In genomic region chr18:25136416-25137132, GRCh38 we compare ENCODE assay signal across 20 cellular contexts.
DNase-seq lines count a peak whose midpoint lies in the region; ATAC-seq, FAIRE-seq and TF ChIP-seq lines count a peak whose summit lies in the region.
"Had no signal": no experiment of that assay in that cellular context is flagged by ENCODE, and none has a peak within 500 bp of the region (broad histone marks: within the 10 kb centered on the region; RNA-seq: fewer than 3 reads in every experiment).

No MANE protein-coding gene starts in this region.

- H3K27me3 ChIP-seq in K562 (ENCODE audit: control insufficient read depth in 2 of 2, insufficient read depth in 2 of 2, low read length in 2 of 2), result no peaks in the 10 kb centered on the region

- no peak overlapping the region for H3K4me2 ChIP-seq in K562 (ENCODE audit: insufficient read depth, low read length)

- H3K27ac Mint-ChIP-seq in nephron, result peak overlapping the region; percentile 75 to 87 (median 82)
- no peak overlapping the region for H3K27ac Mint-ChIP-seq in activated T-cell treated with anti-CD3 and anti-CD28 coated beads, Interleukin-2, amount 50 U/mL, for 72 hours
- H3K27ac Mint-ChIP-seq: activated naive CD4-positive, alpha-beta T cell treated with anti-CD3 and anti-CD28 coated beads, Interleukin-2, amount 50 U/mL, for 72 hours; activated T-helper 1 cell treated with anti-CD3 and anti-CD28 coated beads, Interleukin-12 subunit alpha, Interleukin-12 subunit beta, Interleukin-2, Interleukin-4 antibody, amounts not matched to agents 30 ng/mL and 10 ng/mL and 1 ng/mL, durations not matched to agents 14 hours and 24 hours and 36 hours had no signal

- no peaks in the 10 kb centered on the region for H3K36me3 ChIP-seq in K562 (ENCODE audit: control insufficient read depth, insufficient read depth, low read length)
- H3K36me3 ChIP-seq in kidney (ENCODE audit: control insufficient read depth in 1 of 2, insufficient read depth in 2 of 2, low read length in 2 of 2), result no peaks in the 10 kb centered on the region
- H3K36me3 ChIP-seq: prostate gland had no signal

- H3K4me3 Mint-ChIP-seq in nephron, result peak overlapping the region in 1 of 3 experiments; percentile 4
- H3K4me3 Mint-ChIP-seq in activated T-cell treated with anti-CD3 and anti-CD28 coated beads, Interleukin-2, amount 50 U/mL, for 72 hours, result no peak overlapping the region
- H3K4me3 Mint-ChIP-seq: activated T-helper 1 cell treated with anti-CD3 and anti-CD28 coated beads, Interleukin-12 subunit alpha, Interleukin-12 subunit beta, Interleukin-2, Interleukin-4 antibody, amounts not matched to agents 30 ng/mL and 10 ng/mL and 1 ng/mL, durations not matched to agents 14 hours and 24 hours and 36 hours; neural crest cell had no signal

- no peaks in the 10 kb centered on the region for H3K27me3 Mint-ChIP-seq in nephron (ENCODE audit: low read depth)
- H3K27me3 Mint-ChIP-seq in activated T-cell treated with anti-CD3 and anti-CD28 coated beads, Interleukin-2, amount 50 U/mL, for 72 hours (ENCODE audit: low read depth), result no peaks in the 10 kb centered on the region

- H3K4me1 ChIP-seq in K562 (replicated peaks in 1 of 2; ENCODE audit: control insufficient read depth in 2 of 2, insufficient read depth in 2 of 2, low read length in 2 of 2), result no peaks in the 10 kb centered on the region
- peaks cover 7 to 9% of the 10 kb centered on the region in 2 donors for H3K4me1 ChIP-seq in kidney (ENCODE audit: control insufficient read depth in 1 of 2, insufficient read depth in 1 of 2, low read depth in 1 of 2, low read length in 2 of 2)
- H3K4me1 ChIP-seq: prostate gland had no signal

- TF ChIP-seq POLR2A in K562 (conservative IDR thresholded peaks at IDR 0.05), result no peak

- H3K36me3 Mint-ChIP-seq in nephron (ENCODE audit: low read depth), result peaks cover 12% of the 10 kb centered on the region
- no peaks in the 10 kb centered on the region for H3K36me3 Mint-ChIP-seq in activated T-cell treated with anti-CD3 and anti-CD28 coated beads, Interleukin-2, amount 50 U/mL, for 72 hours (ENCODE audit: insufficient read depth in 2 of 2)
- H3K36me3 Mint-ChIP-seq: activated naive CD4-positive, alpha-beta T cell treated with anti-CD3 and anti-CD28 coated beads, Interleukin-2, amount 50 U/mL, for 72 hours had no signal

- TF ChIP-seq RAD21 in K562 (CRISPR knock-in tag; conservative IDR thresholded peaks at IDR 0.05 in 1 of 2, IDR thresholded peaks at IDR 0.05 in 1 of 2), result no peak

- TF ChIP-seq EP300 in K562 (IDR thresholded peaks at IDR 0.05; ENCODE audit: low read length), result no peak

- intact Hi-C loops in K562 (cut with micrococcal nuclease) (no loop called here), Right ventricle myocardium superior (cut with DNase I) (no loop called here), kidney (cut with DNase I) (no loop called here)

- CTCF ChIA-PET in K562 (lab: Yijun Ruan, JAX; ENCODE audit: low intra/inter-chr PET ratio), result no interaction called here

- H3K79me2 ChIP-seq in K562 (ENCODE audit: control insufficient read depth, insufficient read depth, low read length), result no peaks in the 10 kb centered on the region

- H4K20me1 ChIP-seq in K562 (replicated peaks; ENCODE audit: control insufficient read depth, insufficient read depth, low read length), result no peaks in the 10 kb centered on the region

- no TSS peak for BruUV-seq in K562 (replicated peaks; lab: Mats Ljungman, UMichigan)

- whole genome bisulfite sequencing in K562 (ENCODE audit: insufficient coverage, low coverage, missing lambda C conversion rate), result 9% methylated on average over 9 of the region's 9 CpGs

- FAIRE-seq in K562 (lab: Jason Lieb, UNC) (no peak), kidney (lab: Jason Lieb, UNC) (no peak)
- FAIRE-seq: endometrium had no signal

- H3K27ac ChIP-seq in K562 (ENCODE audit: extremely low read depth, low read depth, low read length) (no peak overlapping the region), kidney (ENCODE audit: low read depth in 2 of 2, low read length in 2 of 2) (no peak overlapping the region)
- H3K27ac ChIP-seq: prostate gland had no signal

- no peaks in the 10 kb centered on the region for H3K9me3 ChIP-seq in K562 (replicated peaks; ENCODE audit: control insufficient read depth, insufficient read depth, low read depth, low read length)
- no peaks in the 10 kb centered on the region for H3K9me3 ChIP-seq in kidney (ENCODE audit: control insufficient read depth in 1 of 2, low read length in 2 of 2)
- H3K9me3 ChIP-seq: prostate gland had no signal

- H2AFZ ChIP-seq in K562 (ENCODE audit: low read depth, low read length), result no peak overlapping the region

- TF ChIP-seq CTCF in K562 (IDR thresholded peaks at IDR 0.05 in 2 of 3, conservative IDR thresholded peaks at IDR 0.05 in 1 of 3; ENCODE audit: insufficient read depth in 2 of 3, low read depth in 1 of 3, low read length in 3 of 3) (no peak), nephron (IDR thresholded peaks at IDR 0.05; ENCODE audit: unreplicated experiment in 3 of 3) (no peak), kidney (IDR thresholded peaks at IDR 0.05; ENCODE audit: borderline replicate concordance, extremely low read depth, insufficient read depth) (no peak)

- peaks cover 73% of the 10 kb centered on the region for H3K4me1 Mint-ChIP-seq in nephron
- H3K4me1 Mint-ChIP-seq in activated T-cell treated with anti-CD3 and anti-CD28 coated beads, Interleukin-2, amount 50 U/mL, for 72 hours (ENCODE audit: low read depth), result no peaks in the 10 kb centered on the region

- no peaks in the 10 kb centered on the region for H3K9me1 ChIP-seq in K562 (ENCODE audit: control insufficient read depth, insufficient read depth, low read length)

- ATAC-seq in K562, result peak; percentile 35; the same call in 1 of the 3 replicates
- ATAC-seq in Right ventricle myocardium superior (ENCODE audit: poor library complexity), result peak; percentile 79
- no peak for ATAC-seq in activated T-cell treated with anti-CD3 and anti-CD28 coated beads, Interleukin-2, amount 50 U/mL, for 72 hours (replicated peaks in 1 of 2)
- ATAC-seq: activated CD4-positive, CD25-positive, alpha-beta regulatory T cell treated with anti-CD3 and anti-CD28 coated beads, Interleukin-2, amount 50 U/mL, for 24 hours; activated naive CD4-positive, alpha-beta T cell treated with anti-CD3 and anti-CD28 coated beads, Interleukin-2, amount 50 U/mL, for 72 hours; HCT116 had no signal

- in situ Hi-C loops in K562 (cut with MboI), result no loop called here

- H3K4me3 ChIP-seq in K562, result no peak overlapping the region
- peak overlapping the region in 1 of 2 donors; percentile 26 for H3K4me3 ChIP-seq in kidney (ENCODE audit: low read length in 2 of 2)
- H3K4me3 ChIP-seq: coronary artery, prostate gland had no signal

- H3K9me3 Mint-ChIP-seq in nephron, result no peaks in the 10 kb centered on the region
- H3K9me3 Mint-ChIP-seq in activated T-cell treated with anti-CD3 and anti-CD28 coated beads, Interleukin-2, amount 50 U/mL, for 72 hours, result no peaks in the 10 kb centered on the region
- H3K9me3 Mint-ChIP-seq: activated T-helper 1 cell treated with anti-CD3 and anti-CD28 coated beads, Interleukin-12 subunit alpha, Interleukin-12 subunit beta, Interleukin-2, Interleukin-4 antibody, amounts not matched to agents 30 ng/mL and 10 ng/mL and 1 ng/mL, durations not matched to agents 14 hours and 24 hours and 36 hours; neural crest cell had no signal

- DNase-seq in Daoy (ENCODE audit: low read depth) (peak; percentile 7), K562 (ENCODE audit: extremely low read depth in 1 of 4, low spot score in 3 of 4) (peak in 1 of 4 experiments; percentile 16), Right ventricle myocardium superior (no peak), kidney (no peak), amygdala (lab: John Stamatoyannopoulos, UW) (no peak), cerebellar nuclear complex (lab: John Stamatoyannopoulos, UW) (no peak)
- DNase-seq in activated T-cell treated with anti-CD3 and anti-CD28 coated beads, Interleukin-2, amount 50 U/mL, for 72 hours, result no peak
- DNase-seq: DMS79, kidney glomerular epithelial cell, NCI-H1417 treated with DMSO at 0.1 percent for 48 hours, NCI-H524 had no signal

- H3K9ac ChIP-seq in K562 (ENCODE audit: insufficient read depth in 1 of 2, low read depth in 2 of 2, low read length in 2 of 2), result no peak overlapping the region
- no peak overlapping the region for H3K9ac ChIP-seq in kidney (ENCODE audit: low read length in 2 of 2)

- POLR2A ChIA-PET in K562 (lab: Yijun Ruan, JAX), result no interaction called here

TF ChIP-seq in K562, 482 proteins besides CTCF, POLR2A, EP300 and RAD21:
- TF ChIP-seq ATF3 (IDR thresholded peaks at IDR 0.05) (peak; percentile 19; the same call in 1 of the 2 replicates), ATF3 (CRISPR knock-in tag; conservative IDR thresholded peaks at IDR 0.05) (no peak), NUFIP1 (IDR thresholded peaks at IDR 0.05; ENCODE audit: partially characterized antibody) (no peak), ZKSCAN3 (CRISPR knock-in tag; IDR thresholded peaks at IDR 0.05) (no peak), JUND (IDR thresholded peaks at IDR 0.05; ENCODE audit: borderline replicate concordance, low read depth, low read length) (peak; percentile 69), JUND (tag; IDR thresholded peaks at IDR 0.05; ENCODE audit: borderline replicate concordance, low read depth, low read length) (peak; percentile 30; the same call in 1 of the 3 replicates), FOSL1 (tag; conservative IDR thresholded peaks at IDR 0.05) (peak; percentile 73), USF2 (CRISPR knock-in tag; IDR thresholded peaks at IDR 0.05) (0 out of 2 replicates have a peak, but pooled peaks have one; percentile 20), ELF2 (CRISPR knock-in tag; IDR thresholded peaks at IDR 0.05) (no peak)

Comparison
In these comparisons a context has a peak if more than half of its experiments do, and no peak if none do; other contexts are left out.
1. ATAC-seq: peak in K562 (single experiment) and Right ventricle myocardium superior (single experiment); none in activated T-cell treated with anti-CD3 and anti-CD28 coated beads, Interleukin-2, amount 50 U/mL, for 72 hours (0 of 2).